ENCODE assay signal across 14 cellular contexts in the genomic region with DNA sequence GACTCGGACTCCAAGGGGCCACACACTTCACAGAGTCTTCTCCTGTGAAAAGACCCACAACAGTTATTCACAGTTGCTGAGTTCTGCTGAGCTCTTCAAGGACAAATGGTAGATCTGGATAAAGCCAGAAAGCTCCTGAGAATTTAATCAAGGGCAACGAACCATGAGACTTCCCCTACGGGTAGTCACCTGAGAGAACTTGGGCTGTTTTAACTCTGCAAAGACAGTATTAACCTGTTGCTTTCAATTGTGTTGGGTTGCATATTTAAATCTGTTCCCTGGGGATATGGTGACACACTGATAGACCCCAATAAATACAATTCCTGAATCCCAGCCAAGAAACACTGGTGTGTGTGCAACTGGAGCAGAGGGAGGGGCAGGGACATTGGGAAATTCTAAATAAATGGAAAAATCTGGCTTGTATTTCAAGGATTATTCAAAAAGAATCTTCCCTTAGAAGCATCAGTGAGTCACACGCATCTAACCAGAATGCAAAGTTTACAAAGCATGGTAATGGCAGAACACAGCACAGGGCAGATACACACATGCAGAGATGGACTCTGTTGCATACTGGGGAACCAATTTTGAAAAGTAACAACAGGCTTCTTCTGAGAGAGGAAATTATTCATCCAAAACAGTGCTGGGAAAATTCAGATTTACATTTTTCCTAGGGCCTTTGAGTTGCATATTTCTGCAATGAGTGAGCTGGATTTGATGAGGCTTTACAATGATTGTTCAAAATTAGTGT. TPM values are rescaled to one million over a fixed set of nuclear protein-coding genes. Genes with fewer than 3 reads are reported as not detected.
A peak's percentile ranks its signal among the peaks of the same experiment; 100 is the strongest.
DNase-seq lines count a peak whose midpoint lies in the region; ATAC-seq and TF ChIP-seq lines count a peak whose summit lies in the region.
"Had no signal": no experiment of that assay in that cellular context is flagged by ENCODE, and none has a peak within 500 bp of the region (broad histone marks: within the 10 kb centered on the region; RNA-seq: fewer than 3 reads in every experiment).

No MANE protein-coding gene starts in this region.

- no TSS peak for BruUV-seq in A673 (replicated peaks; lab: Mats Ljungman, UMichigan)

- CTCF ChIA-PET in A673 (lab: Charles Lee) = no interaction called here
- CTCF ChIA-PET in activated naive CD4-positive, alpha-beta T cell treated with anti-CD3 and anti-CD28 coated beads, Interleukin-2, amount 10 ng/mL, durations not matched to agents 7 days and 5 days (lab: Charles Lee) = no interaction called here

- POLR2A ChIA-PET in A673 (lab: Charles Lee; ENCODE audit: low non-redundant PET) = no interaction called here

- peaks cover 8% of the 10 kb centered on the region for H3K4me1 Mint-ChIP-seq in activated naive CD4-positive, alpha-beta T cell treated with anti-CD3 and anti-CD28 coated beads, Interleukin-2, amount 10 ng/mL, durations not matched to agents 7 days and 5 days

- no peak for ATAC-seq in GM21825 (IDR thresholded peaks at IDR 0.05; ENCODE audit: unreplicated experiment)

- H3K4me3 Mint-ChIP-seq in activated naive CD4-positive, alpha-beta T cell treated with anti-CD3 and anti-CD28 coated beads, Interleukin-2, amount 10 ng/mL, durations not matched to agents 7 days and 5 days = no peak overlapping the region
- H3K4me3 Mint-ChIP-seq: B cell, brain had no signal

- DNase-seq in A673 (ENCODE audit: low spot score) (peak; percentile 53), ELR (ENCODE audit: low read depth) (peak; percentile 78), adipocyte (ENCODE audit: low read depth) (peak; percentile 85), foreskin fibroblast (peak; percentile 51 to 71), NCI-H1694 (lab: John Stamatoyannopoulos, UW) (no peak)
- no peak for DNase-seq in activated naive CD4-positive, alpha-beta T cell treated with anti-CD3 and anti-CD28 coated beads, Interleukin-2, amount 50 U/mL, for 16 hours
- DNase-seq in activated naive CD4-positive, alpha-beta T cell treated with anti-CD3 and anti-CD28 coated beads, Interleukin-2, amount 10 ng/mL, durations not matched to agents 7 days and 5 days = no peak
- DNase-seq: activated CD4-positive, alpha-beta T cell treated with anti-CD3 and anti-CD28 coated beads for 48 hours; NCI-H2081 treated with DMSO at 0.1 percent for 48 hours had no signal

- intact Hi-C loops in A673 (cut with micrococcal nuclease; ENCODE audit: unreplicated experiment) = no loop called here

- peaks cover 53% of the 10 kb centered on the region for H3K27me3 Mint-ChIP-seq in activated naive CD4-positive, alpha-beta T cell treated with anti-CD3 and anti-CD28 coated beads, Interleukin-2, amount 10 ng/mL, durations not matched to agents 7 days and 5 days

- no peak overlapping the region for H3K27ac Mint-ChIP-seq in activated naive CD4-positive, alpha-beta T cell treated with anti-CD3 and anti-CD28 coated beads, Interleukin-2, amount 10 ng/mL, durations not matched to agents 7 days and 5 days
- H3K27ac Mint-ChIP-seq: B cell had no signal

- H3K36me3 ChIP-seq in A673 (ENCODE audit: insufficient read depth, low read length, poor library complexity, severe bottlenecking) (no peaks in the 10 kb centered on the region), adipocyte (ENCODE audit: control insufficient read depth, insufficient read depth, low read length, severe bottlenecking) (no peaks in the 10 kb centered on the region)

- H3K4me3 ChIP-seq in A673 (ENCODE audit: low read depth, low read length, poor library complexity, severe bottlenecking) (no peak overlapping the region), adipocyte (ENCODE audit: low read length) (peak overlapping the region; percentile 21), foreskin fibroblast (ENCODE audit: low read depth in 1 of 2, low read length in 2 of 2) (no peak overlapping the region)

- no peak overlapping the region for H3K9ac ChIP-seq in adipocyte (ENCODE audit: low read length)

- H3K4me1 ChIP-seq in A673 (ENCODE audit: insufficient read depth, low read length, poor library complexity, severe bottlenecking) = peaks cover 5% of the 10 kb centered on the region
- peaks cover 13% of the 10 kb centered on the region for H3K4me1 ChIP-seq in adipocyte (ENCODE audit: control insufficient read depth, insufficient read depth, low read length)

- TF ChIP-seq CTCF in A673 (conservative IDR thresholded peaks at IDR 0.05; ENCODE audit: low read depth, low read length) (no peak), foreskin fibroblast (IDR thresholded peaks at IDR 0.05; ENCODE audit: low read depth, low read length) (no peak)

- H3K27me3 ChIP-seq in A673 (replicated peaks; ENCODE audit: insufficient read depth, low read depth, low read length, poor library complexity) (no peaks in the 10 kb centered on the region), adipocyte (replicated peaks; ENCODE audit: control insufficient read depth, insufficient read depth, low read length) (peaks cover 16% of the 10 kb centered on the region)

- H3K9me3 Mint-ChIP-seq in activated naive CD4-positive, alpha-beta T cell treated with anti-CD3 and anti-CD28 coated beads, Interleukin-2, amount 10 ng/mL, durations not matched to agents 7 days and 5 days = no peaks in the 10 kb centered on the region

- H3K9me3 ChIP-seq in A673 (ENCODE audit: low read depth, low read length, poor library complexity, severe bottlenecking) (no peaks in the 10 kb centered on the region), adipocyte (ENCODE audit: control insufficient read depth, low read length) (no peaks in the 10 kb centered on the region)

- H3K27ac ChIP-seq in A673 (ENCODE audit: low read depth, low read length, poor library complexity, severe bottlenecking) = no peak overlapping the region

- H3K36me3 Mint-ChIP-seq in activated naive CD4-positive, alpha-beta T cell treated with anti-CD3 and anti-CD28 coated beads, Interleukin-2, amount 10 ng/mL, durations not matched to agents 7 days and 5 days = no peaks in the 10 kb centered on the region
- H3K36me3 Mint-ChIP-seq: brain had no signal

RNA-seq across cellular contexts. Expression of a gene that starts 4.0 kb away (rescaled TPM):
- not detected in 2 replicates for total RNA-seq in A673 (2021)
- total RNA-seq: B cell, mucosa of gallbladder, urinary bladder had no signal

RNA-seq across cellular contexts. Expression of a gene that starts 28.1 kb away (rescaled TPM):
- not detected in 2 replicates for total RNA-seq in A673 (2021)
- total RNA-seq: B cell had no signal

Comparison
In these comparisons a context has a peak if more than half of its experiments do, and no peak if none do; other contexts are left out.
1. DNase-seq: peak in A673 (single experiment), ELR (single experiment), adipocyte (single experiment) and foreskin fibroblast (2 of 2); none in activated naive CD4-positive, alpha-beta T cell treated with anti-CD3 and anti-CD28 coated beads, Interleukin-2, amount 50 U/mL, for 16 hours (single experiment), activated naive CD4-positive, alpha-beta T cell treated with anti-CD3 and anti-CD28 coated beads, Interleukin-2, amount 10 ng/mL, durations not matched to agents 7 days and 5 days (single experiment) and NCI-H1694 (single experiment).